Comparison of ENCODE assay signal across 8 cellular contexts in genomic region chr22:26672590-26673468, GRCh38. TPM values are rescaled to one million over a fixed set of nuclear protein-coding genes. Genes with fewer than 3 reads are reported as not detected.
DNase-seq lines count a peak whose midpoint lies in the region; ATAC-seq and TF ChIP-seq lines count a peak whose summit lies in the region.

No MANE protein-coding gene starts in this region.

- POLR2A ChIA-PET in activated CD4-positive, alpha-beta memory T cell treated with anti-CD3 and anti-CD28 coated beads, Interleukin-2, amount 10 ng/mL, durations not matched to agents 7 days and 5 days (lab: Charles Lee) = interaction anchor here (0.6 to 6.2 kb wide), 25 partner anchors 9 to 1604 kb away, joined by 3 to 117 read pairs (median 4); partner anchors contain the start of genes ASPHD2, HPS4, MIAT and SRRD

- peak overlapping the region; percentile 96 to 99 (median 98) for H3K4me3 Mint-ChIP-seq in CD4-positive, CD25-positive, alpha-beta regulatory T cell
- peak overlapping the region; percentile 90 for H3K4me3 Mint-ChIP-seq in activated CD4-positive, alpha-beta memory T cell treated with anti-CD3 and anti-CD28 coated beads, Interleukin-2, amount 10 ng/mL, durations not matched to agents 7 days and 5 days

- H3K4me1 Mint-ChIP-seq in CD4-positive, CD25-positive, alpha-beta regulatory T cell = peaks cover 16 to 90% (median 59%) of the 10 kb centered on the region in 4 donors
- peaks cover 77% of the 10 kb centered on the region for H3K4me1 Mint-ChIP-seq in activated CD4-positive, alpha-beta memory T cell treated with anti-CD3 and anti-CD28 coated beads, Interleukin-2, amount 10 ng/mL, durations not matched to agents 7 days and 5 days

- peak; percentile 76 to 78 for ATAC-seq in CD4-positive, CD25-positive, alpha-beta regulatory T cell (ENCODE audit: low read depth in 2 of 2)
- ATAC-seq in GM19351 (IDR thresholded peaks at IDR 0.05; ENCODE audit: unreplicated experiment) (peak; percentile 64), HG03521 (IDR thresholded peaks at IDR 0.05; ENCODE audit: unreplicated experiment) (peak; percentile 55), lower lobe of right lung (peak; percentile 93 to 96)

- H3K27me3 Mint-ChIP-seq in CD4-positive, CD25-positive, alpha-beta regulatory T cell = no peaks in the 10 kb centered on the region
- H3K27me3 Mint-ChIP-seq in activated CD4-positive, alpha-beta memory T cell treated with anti-CD3 and anti-CD28 coated beads, Interleukin-2, amount 10 ng/mL, durations not matched to agents 7 days and 5 days = no peaks in the 10 kb centered on the region

- H3K9ac ChIP-seq in duodenal mucosa (ENCODE audit: low read depth in 1 of 2, low read length in 2 of 2) = peak overlapping the region; percentile 94 to 98

- H3K27me3 ChIP-seq in CD4-positive, CD25-positive, alpha-beta regulatory T cell (ENCODE audit: control insufficient read depth, insufficient read depth, low read length) = no peaks in the 10 kb centered on the region
- H3K27me3 ChIP-seq in duodenal mucosa (ENCODE audit: control insufficient read depth in 1 of 2, insufficient read depth in 2 of 2, low read length in 2 of 2) = no peaks in the 10 kb centered on the region
- no peaks in the 10 kb centered on the region for H3K27me3 ChIP-seq in lower lobe of right lung (ENCODE audit: low read depth)

- peaks cover 19% of the 10 kb centered on the region for H3K36me3 Mint-ChIP-seq in CD4-positive, CD25-positive, alpha-beta regulatory T cell
- peaks cover 70% of the 10 kb centered on the region for H3K36me3 Mint-ChIP-seq in activated CD4-positive, alpha-beta memory T cell treated with anti-CD3 and anti-CD28 coated beads, Interleukin-2, amount 10 ng/mL, durations not matched to agents 7 days and 5 days (ENCODE audit: low read depth)

- peak; percentile 89 to 98 (median 94) for DNase-seq in CD4-positive, CD25-positive, alpha-beta regulatory T cell
- peak; percentile 63 for DNase-seq in NCI-H82 treated with DMSO at 0.1 percent for 48 hours (lab: John Stamatoyannopoulos, UW; ENCODE audit: unreplicated experiment)
- peak; percentile 97 for DNase-seq in activated CD4-positive, alpha-beta memory T cell treated with anti-CD3 and anti-CD28 coated beads, Interleukin-2, amount 10 ng/mL, durations not matched to agents 7 days and 5 days
- peak; percentile 92 for DNase-seq in lower lobe of right lung
- peak; percentile 79 to 86 (median 83) for DNase-seq in stimulated activated CD4-positive, alpha-beta T cell treated with anti-CD3 and anti-CD28 coated beads, TNF-alpha, amount 100 ng/mL, for 1 hour (ENCODE audit: low read depth in 3 of 3, low spot score in 1 of 3)

- CTCF ChIA-PET in activated CD4-positive, alpha-beta memory T cell treated with anti-CD3 and anti-CD28 coated beads, Interleukin-2, amount 10 ng/mL, durations not matched to agents 7 days and 5 days (lab: Charles Lee) = interaction anchor here (1.0 to 5.6 kb wide), 10 partner anchors 8 to 308 kb away, joined by 3 to 41 read pairs (median 8); partner anchors contain the start of genes HPS4, MIAT and SRRD

- H3K27ac Mint-ChIP-seq in CD4-positive, CD25-positive, alpha-beta regulatory T cell = peak overlapping the region; percentile 99
- H3K27ac Mint-ChIP-seq in activated CD4-positive, alpha-beta memory T cell treated with anti-CD3 and anti-CD28 coated beads, Interleukin-2, amount 10 ng/mL, durations not matched to agents 7 days and 5 days = peak overlapping the region; percentile 100

- TF ChIP-seq CTCF in lower lobe of right lung (IDR thresholded peaks at IDR 0.05) = peak; percentile 42

- H3K9me3 Mint-ChIP-seq in CD4-positive, CD25-positive, alpha-beta regulatory T cell = peaks cover 0 to 2% (median 0%) of the 10 kb centered on the region in 7 donors
- no peaks in the 10 kb centered on the region for H3K9me3 Mint-ChIP-seq in activated CD4-positive, alpha-beta memory T cell treated with anti-CD3 and anti-CD28 coated beads, Interleukin-2, amount 10 ng/mL, durations not matched to agents 7 days and 5 days

- peak overlapping the region; percentile 92 for H3K4me3 ChIP-seq in CD4-positive, CD25-positive, alpha-beta regulatory T cell (ENCODE audit: low read depth, low read length)
- H3K4me3 ChIP-seq in duodenal mucosa (ENCODE audit: low read depth in 1 of 2, low read length in 2 of 2) (peak overlapping the region; percentile 88 to 94), lower lobe of right lung (peak overlapping the region; percentile 82)

- peak overlapping the region; percentile 98 for H3K27ac ChIP-seq in CD4-positive, CD25-positive, alpha-beta regulatory T cell (ENCODE audit: insufficient read depth, low read length, poor library complexity, severe bottlenecking)
- H3K27ac ChIP-seq in duodenal mucosa (ENCODE audit: low read depth, low read length) = peak overlapping the region; percentile 93
- H3K27ac ChIP-seq in lower lobe of right lung = peak overlapping the region; percentile 97

- intact Hi-C loops in lower lobe of right lung (cut with DNase I) = no loop called here

- H3K9me3 ChIP-seq in CD4-positive, CD25-positive, alpha-beta regulatory T cell (ENCODE audit: control insufficient read depth in 2 of 2, low read length in 2 of 2) = no peaks in the 10 kb centered on the region
- H3K9me3 ChIP-seq in duodenal mucosa (ENCODE audit: control insufficient read depth in 1 of 2, low read length in 2 of 2) (no peaks in the 10 kb centered on the region), lower lobe of right lung (no peaks in the 10 kb centered on the region)

- peaks cover 83% of the 10 kb centered on the region for H3K4me1 ChIP-seq in CD4-positive, CD25-positive, alpha-beta regulatory T cell (ENCODE audit: control insufficient read depth, insufficient read depth, low read length, poor library complexity, severe bottlenecking)
- H3K4me1 ChIP-seq in duodenal mucosa (ENCODE audit: control insufficient read depth in 1 of 2, insufficient read depth in 2 of 2, low read length in 2 of 2) (peaks cover 33% of the 10 kb centered on the region in 2 donors), lower lobe of right lung (peaks cover 42% of the 10 kb centered on the region)

- H3K36me3 ChIP-seq in CD4-positive, CD25-positive, alpha-beta regulatory T cell (ENCODE audit: control insufficient read depth, insufficient read depth, low read length) = peaks cover 17% of the 10 kb centered on the region
- H3K36me3 ChIP-seq in duodenal mucosa (ENCODE audit: control insufficient read depth in 1 of 2, insufficient read depth in 2 of 2, low read length in 2 of 2) (no peaks in the 10 kb centered on the region), lower lobe of right lung (no peaks in the 10 kb centered on the region)

RNA-seq across cellular contexts. Expression of gene MIAT, which starts 15.4 kb away (rescaled TPM):
- 305 TPM for total RNA-seq in CD4-positive, CD25-positive, alpha-beta regulatory T cell
- polyA plus RNA-seq in CD4-positive, CD25-positive, alpha-beta regulatory T cell = 1 to 10 TPM; 1.4 to 3.1 (median 2.4) TPM
- total RNA-seq in activated CD4-positive, alpha-beta memory T cell treated with anti-CD3 and anti-CD28 coated beads, Interleukin-2, amount 10 ng/mL, durations not matched to agents 7 days and 5 days = 100 to 1,000 TPM; 185 to 186 TPM
- 6.8 TPM for total RNA-seq in lower lobe of right lung

RNA-seq across cellular contexts. Expression of gene CRYBA4, which starts 51.1 kb away (rescaled TPM):
- total RNA-seq in CD4-positive, CD25-positive, alpha-beta regulatory T cell = not detected
- polyA plus RNA-seq in CD4-positive, CD25-positive, alpha-beta regulatory T cell = under 1 TPM in 1 of 4 donors, not detected in 3; 0.59 TPM
- total RNA-seq in activated CD4-positive, alpha-beta memory T cell treated with anti-CD3 and anti-CD28 coated beads, Interleukin-2, amount 10 ng/mL, durations not matched to agents 7 days and 5 days = under 1 TPM in 1 of 2 experiments, not detected in 1; 0.48 TPM
- total RNA-seq in lower lobe of right lung = not detected

RNA-seq across cellular contexts. Expression of gene CRYBB1, which starts 55.0 kb away (rescaled TPM):
- total RNA-seq in CD4-positive, CD25-positive, alpha-beta regulatory T cell = not detected
- not detected for polyA plus RNA-seq in CD4-positive, CD25-positive, alpha-beta regulatory T cell
- 1 to 10 TPM in 1 of 2 experiments, under 1 TPM in 1; 0.65 to 1.2 TPM for total RNA-seq in activated CD4-positive, alpha-beta memory T cell treated with anti-CD3 and anti-CD28 coated beads, Interleukin-2, amount 10 ng/mL, durations not matched to agents 7 days and 5 days
- total RNA-seq in lower lobe of right lung = 1.4 TPM

Comparison
In these comparisons a context has a peak if more than half of its experiments do, and no peak if none do; other contexts are left out.
1. Peak in every context shown above with its lines: DNase-seq, ATAC-seq, H3K4me3 ChIP-seq and H3K27ac ChIP-seq.
2. RNA of gene MIAT, which starts 15.4 kb away (total RNA-seq): 305 TPM in CD4-positive, CD25-positive, alpha-beta regulatory T cell (single experiment) and 185 to 186 TPM in activated CD4-positive, alpha-beta memory T cell treated with anti-CD3 and anti-CD28 coated beads, Interleukin-2, amount 10 ng/mL, durations not matched to agents 7 days and 5 days; 6.8 TPM in lower lobe of right lung (single experiment); every median in the first group is over 10 times any median in the second.